In genomic region chr17:78124836-78125137, GRCh38 we compare ENCODE assay signal across 1 cellular context.
TF ChIP-seq lines count a peak whose summit lies in the region.

No MANE protein-coding gene starts in this region.

TF ChIP-seq in HEK293T, 16 proteins besides CTCF, POLR2A, EP300 and RAD21 (continued from another document):
- no peak for TF ChIP-seq FOXM1 (IDR thresholded peaks at IDR 0.05; ENCODE audit: borderline replicate concordance)
